24 cellular contexts compared by ENCODE assay signal in the genomic region with DNA sequence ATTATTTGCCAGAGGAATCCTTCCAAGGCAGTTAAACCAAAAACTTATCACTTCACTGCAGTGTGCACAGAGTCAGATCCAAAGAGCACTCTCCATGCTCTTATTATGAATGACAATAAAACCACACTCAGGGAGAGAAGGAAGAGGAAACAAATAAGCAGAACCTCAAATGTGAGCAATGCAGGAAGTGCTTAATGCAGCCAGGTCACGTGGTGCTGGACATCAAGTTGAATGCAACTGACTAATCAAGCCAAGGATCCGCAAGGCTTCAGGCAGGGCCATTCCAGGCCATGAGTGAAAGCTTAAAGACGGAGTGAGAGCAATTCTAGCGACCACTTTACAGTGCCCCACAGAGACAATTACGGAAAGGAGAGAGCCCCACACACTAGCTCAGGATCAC.
A peak's percentile ranks its signal among the peaks of the same experiment; 100 is the strongest.
DNase-seq lines count a peak whose midpoint lies in the region; ATAC-seq, FAIRE-seq and TF ChIP-seq lines count a peak whose summit lies in the region.
"Had no signal": no experiment of that assay in that cellular context is flagged by ENCODE, and none has a peak within 500 bp of the region (broad histone marks: within the 10 kb centered on the region; RNA-seq: fewer than 3 reads in every experiment).

No MANE protein-coding gene starts in this region.

- H3K27ac Mint-ChIP-seq in H9 = peak overlapping the region in 2 of 3 experiments; percentile 3 to 32; a peak in 3 of 7 replicates
- H3K27ac Mint-ChIP-seq: activated naive CD4-positive, alpha-beta T cell treated with anti-CD3 and anti-CD28 coated beads for 36 hours; HFFc6; naive B cell; stimulated activated naive CD8-positive, alpha-beta T cell treated with anti-CD3 and anti-CD28 coated beads, Interleukin-15, amount 100 ng/mL, for 72 hours had no signal

- 0 out of 6 replicates have a peak, but pooled peaks of 1 of the 2 experiments have one; percentile 39 for ATAC-seq in A549
- ATAC-seq in PC-3 = no peak
- no peak for ATAC-seq in HG03108 (IDR thresholded peaks at IDR 0.05; ENCODE audit: unreplicated experiment)
- ATAC-seq in HG03097 (IDR thresholded peaks at IDR 0.05; ENCODE audit: low FRiP score, unreplicated experiment) = no peak
- ATAC-seq: pancreas; stimulated activated naive CD8-positive, alpha-beta T cell treated with anti-CD3 and anti-CD28 coated beads, Interleukin-15, amount 100 ng/mL, for 72 hours had no signal

- H4K8ac ChIP-seq in H9 (replicated peaks; ENCODE audit: insufficient read length, low read depth, low read length) = no peak overlapping the region
- no peak overlapping the region for H4K8ac ChIP-seq in H1 (ENCODE audit: extremely low read depth, insufficient read depth, low read length)

- H3K4me3 ChIP-seq in A549 (no peak overlapping the region), PC-3 (ENCODE audit: low read length) (no peak overlapping the region), H1 (ENCODE audit: extremely low read depth in 1 of 4, insufficient read depth in 2 of 4, low read depth in 3 of 4, low read length in 4 of 4) (no peak overlapping the region)
- H3K4me3 ChIP-seq: ascending aorta, hepatocyte, pancreas, sigmoid colon, SJSA1 had no signal

- 0 out of 4 replicates have a peak, but pooled peaks cover 0 to 2% of the 10 kb centered on the region in 2 experiments for H3K4me1 Mint-ChIP-seq in H9
- H3K4me1 Mint-ChIP-seq: naive B cell; stimulated activated naive CD8-positive, alpha-beta T cell treated with anti-CD3 and anti-CD28 coated beads, Interleukin-15, amount 100 ng/mL, for 72 hours had no signal

- FAIRE-seq in A549 (lab: Jason Lieb, UNC) (no peak), H1 (lab: Jason Lieb, UNC) (no peak)
- FAIRE-seq: GM19239, kidney, pancreas had no signal

- no peak overlapping the region for H3T11ph ChIP-seq in H9 (ENCODE audit: low read length)

- peaks cover 5 to 6% of the 10 kb centered on the region in 2 experiments; a peak in 4 of 5 replicates for H3K9me3 Mint-ChIP-seq in H9
- H3K9me3 Mint-ChIP-seq: stimulated activated naive CD8-positive, alpha-beta T cell treated with anti-CD3 and anti-CD28 coated beads, Interleukin-15, amount 100 ng/mL, for 72 hours had no signal

- H3K27ac ChIP-seq in A549 (no peak overlapping the region), H9 (ENCODE audit: insufficient read length, low read depth, low read length) (no peak overlapping the region), PC-3 (ENCODE audit: low read length) (no peak overlapping the region), H1 (ENCODE audit: low read depth, low read length) (no peak overlapping the region)
- H3K27ac ChIP-seq: ascending aorta, hepatocyte, pancreas, sigmoid colon, SJSA1 had no signal

- no peak overlapping the region for H2BK15ac ChIP-seq in H9 (ENCODE audit: low read depth, low read length)
- no peak overlapping the region for H2BK15ac ChIP-seq in H1 (ENCODE audit: low read length)

- H3K18ac ChIP-seq in H9 (ENCODE audit: insufficient read length, low read depth, low read length) (no peak overlapping the region), H1 (ENCODE audit: extremely low read depth, low read length) (no peak overlapping the region)

- H3K27me3 ChIP-seq in H9 (ENCODE audit: insufficient read depth, low read length) (no peaks in the 10 kb centered on the region), PC-3 (ENCODE audit: low read length) (no peaks in the 10 kb centered on the region), H1 (replicated peaks in 1 of 4; ENCODE audit: control insufficient read depth in 3 of 4, extremely low read depth in 1 of 4, insufficient read depth in 3 of 4, low read length in 3 of 4) (no peaks in the 10 kb centered on the region)
- H3K27me3 ChIP-seq: ascending aorta, hepatocyte, pancreas, sigmoid colon, SJSA1 had no signal

- H2AK5ac ChIP-seq in H9 (ENCODE audit: insufficient read length, low read length) (no peak overlapping the region), H1 (ENCODE audit: low read depth, low read length) (no peak overlapping the region)

- H3K79me1 ChIP-seq in H9 (ENCODE audit: insufficient read depth, low read depth, low read length, poor library complexity, severe bottlenecking) (no peaks in the 10 kb centered on the region), H1 (ENCODE audit: low read depth, low read length) (no peaks in the 10 kb centered on the region)

- H3K9me3 ChIP-seq in A549 (0 out of 3 replicates have a peak, but pooled peaks cover 3% of the 10 kb centered on the region), H9 (ENCODE audit: control insufficient read depth, low read depth, low read length) (no peaks in the 10 kb centered on the region), PC-3 (ENCODE audit: low read length) (no peaks in the 10 kb centered on the region), H1 (ENCODE audit: insufficient read depth in 2 of 2, low read depth in 1 of 2, low read length in 1 of 2) (peaks cover 0 to 3% of the 10 kb centered on the region in 2 experiments; a peak in 1 of 4 replicates)
- H3K9me3 ChIP-seq: pancreas, SJSA1 had no signal

- no peaks in the 10 kb centered on the region for H3K9me2 ChIP-seq in PC-3 (replicated peaks; ENCODE audit: low read length)

- H2BK5ac ChIP-seq in H9 (ENCODE audit: insufficient read length, low read length) (no peak overlapping the region), H1 (ENCODE audit: low read depth, low read length) (0 out of 2 replicates have a peak overlapping the region, but pooled peaks have one; percentile 14)

- no peak overlapping the region for H3K4me2 ChIP-seq in A549
- H3K4me2 ChIP-seq in H9 (ENCODE audit: insufficient read depth, insufficient read length, low read length) = no peak overlapping the region
- H3K4me2 ChIP-seq in PC-3 (ENCODE audit: low read length) = no peak overlapping the region
- H3K4me2 ChIP-seq in H1 (ENCODE audit: insufficient read depth in 1 of 2, low read depth in 2 of 2, low read length in 2 of 2) = no peak overlapping the region
- H3K4me2 ChIP-seq: hepatocyte had no signal

- H3K14ac ChIP-seq in H9 (ENCODE audit: insufficient read depth, low read length) = no peak overlapping the region
- no peak overlapping the region for H3K14ac ChIP-seq in H1 (ENCODE audit: insufficient read length)

- no peaks in the 10 kb centered on the region for H3K23me2 ChIP-seq in H9 (ENCODE audit: insufficient read length, low read depth, low read length, poor library complexity, severe bottlenecking)
- H3K23me2 ChIP-seq in H1 (ENCODE audit: low read depth, low read length) = no peaks in the 10 kb centered on the region

- H2BK120ac ChIP-seq in H9 (ENCODE audit: low read depth, low read length, poor library complexity, severe bottlenecking) = no peak overlapping the region
- no peak overlapping the region for H2BK120ac ChIP-seq in H1 (replicated peaks; ENCODE audit: low read depth, low read length)

- no peak overlapping the region for H2BK20ac ChIP-seq in H9 (ENCODE audit: low read depth, low read length, poor library complexity, severe bottlenecking)
- H2BK20ac ChIP-seq in H1 (ENCODE audit: low read length) = no peak overlapping the region

- H3K9ac ChIP-seq in H9 (ENCODE audit: extremely low read depth, insufficient read length, low read length) = no peak overlapping the region
- no peak overlapping the region for H3K9ac ChIP-seq in PC-3 (ENCODE audit: low read length)
- H3K9ac ChIP-seq in H1 (replicated peaks in 1 of 4; ENCODE audit: extremely low read depth in 1 of 4, low read depth in 3 of 4, low read length in 3 of 4) = no peak overlapping the region

- TF ChIP-seq CTCF in A549 (IDR thresholded peaks at IDR 0.05) (no peak), H9 (conservative IDR thresholded peaks at IDR 0.05) (no peak), PC-3 (conservative IDR thresholded peaks at IDR 0.05; ENCODE audit: low read depth, low read length) (no peak), H1 (IDR thresholded peaks at IDR 0.05; ENCODE audit: control extremely low read depth in 1 of 3, insufficient read depth in 1 of 3, low read depth in 1 of 3, low read length in 3 of 3) (no peak)

- no peak overlapping the region for H4K5ac ChIP-seq in H9 (ENCODE audit: insufficient read length, low read depth, low read length)
- H4K5ac ChIP-seq in H1 (ENCODE audit: insufficient read length, low read depth, low read length) = no peak overlapping the region

- no TSS peak for BruUV-seq in PC-3 (replicated peaks; lab: Mats Ljungman, UMichigan)

- no peaks in the 10 kb centered on the region for H3K79me2 ChIP-seq in H9 (ENCODE audit: insufficient read depth, low read length)
- H3K79me2 ChIP-seq in PC-3 (ENCODE audit: low read length) = no peaks in the 10 kb centered on the region
- H3K79me2 ChIP-seq in H1 (ENCODE audit: control insufficient read depth in 1 of 2, insufficient read depth in 2 of 2, low read length in 2 of 2) = no peaks in the 10 kb centered on the region
- H3K79me2 ChIP-seq: hepatocyte had no signal

- H4K91ac ChIP-seq in H9 (ENCODE audit: insufficient read length, low read depth, low read length) = no peak overlapping the region
- H4K91ac ChIP-seq in H1 (replicated peaks; ENCODE audit: insufficient read length, low read length) = no peak overlapping the region

- TF ChIP-seq EP300 in A549 (IDR thresholded peaks at IDR 0.05) (no peak), H1 (IDR thresholded peaks at IDR 0.05; ENCODE audit: borderline replicate concordance in 1 of 2, low read depth in 2 of 2, low read length in 2 of 2) (no peak)

- CTCF ChIA-PET in A549 (lab: Yijun Ruan, JAX) (no interaction called here), PC-3 (lab: Charles Lee) (no interaction called here), H1 (lab: Charles Lee; ENCODE audit: partially characterized antibody) (interaction anchor here (1.1 kb wide), 1 partner anchor 216 kb away, joined by 3 read pairs; no protein-coding TSS in a partner anchor)

- no peak overlapping the region for H3K4ac ChIP-seq in H9 (ENCODE audit: low read depth, low read length)
- H3K4ac ChIP-seq in H1 (replicated peaks; ENCODE audit: insufficient read length, low read depth, low read length) = no peak overlapping the region

- H2BK12ac ChIP-seq in H9 (ENCODE audit: insufficient read length, low read depth, low read length) (no peak overlapping the region), H1 (ENCODE audit: low read depth, low read length) (no peak overlapping the region)

- no peaks in the 10 kb centered on the region for H3F3A ChIP-seq in PC-3 (ENCODE audit: low read length, unreplicated experiment)

- intact Hi-C loops in PC-3 (cut with micrococcal nuclease) = no loop called here

- no peak for TF ChIP-seq RAD21 in A549 (conservative IDR thresholded peaks at IDR 0.05 in 1 of 2, IDR thresholded peaks at IDR 0.05 in 1 of 2)
- TF ChIP-seq RAD21 in H1 (IDR thresholded peaks at IDR 0.05 in 1 of 2, conservative IDR thresholded peaks at IDR 0.05 in 1 of 2; ENCODE audit: low read depth in 2 of 2, low read length in 2 of 2) = no peak

- no peaks in the 10 kb centered on the region for H3K27me3 Mint-ChIP-seq in H9 (ENCODE audit: low read depth)
- H3K27me3 Mint-ChIP-seq: naive B cell; stimulated activated naive CD8-positive, alpha-beta T cell treated with anti-CD3 and anti-CD28 coated beads, Interleukin-15, amount 100 ng/mL, for 72 hours had no signal

- H3K36me3 Mint-ChIP-seq in H9 (ENCODE audit: insufficient read depth in 1 of 3, low read depth in 3 of 3) = peaks cover 0 to 5% (median 1%) of the 10 kb centered on the region in 3 experiments; a peak in 1 of 7 replicates
- H3K36me3 Mint-ChIP-seq: naive B cell had no signal

- H3K36me3 ChIP-seq in PC-3 (ENCODE audit: low read depth, low read length) (no peaks in the 10 kb centered on the region), H1 (ENCODE audit: control insufficient read depth in 2 of 4, insufficient read depth in 4 of 4, low read length in 3 of 4) (no peaks in the 10 kb centered on the region)
- H3K36me3 ChIP-seq: ascending aorta, pancreas, sigmoid colon, SJSA1 had no signal

- H3K4me1 ChIP-seq in A549 (no peaks in the 10 kb centered on the region), H9 (ENCODE audit: insufficient read depth, low read length) (no peaks in the 10 kb centered on the region; the same call in 1 of the 2 replicates), PC-3 (ENCODE audit: insufficient read depth, low read length) (no peaks in the 10 kb centered on the region), H1 (replicated peaks in 1 of 4; ENCODE audit: control insufficient read depth in 3 of 4, insufficient read depth in 4 of 4, low read length in 3 of 4) (no peaks in the 10 kb centered on the region)
- H3K4me1 ChIP-seq: ascending aorta, pancreas, sigmoid colon, SJSA1 had no signal

- DNase-seq in A549 (ENCODE audit: low read depth in 1 of 2, low spot score in 1 of 2) (peak in 1 of 2 experiments; percentile 10), H9 (no peak), PC-3 (peak; percentile 2), H1 (ENCODE audit: low read depth in 1 of 2, low spot score in 2 of 2) (no peak), NCI-H146 (lab: John Stamatoyannopoulos, UW) (no peak)
- DNase-seq in activated CD4-positive, alpha-beta T cell treated with anti-CD3 and anti-CD28 coated beads for 4 hours = no peak
- DNase-seq: activated naive CD4-positive, alpha-beta T cell treated with anti-CD3 and anti-CD28 coated beads for 36 hours; HFFc6; kidney; naive B cell; NCI-H2029 treated with DMSO at 0.1 percent for 48 hours; NCI-H510A treated with DMSO at 0.1 percent for 48 hours; OCI-M1; pancreas; sigmoid colon; stimulated activated naive CD8-positive, alpha-beta T cell treated with anti-CD3 and anti-CD28 coated beads, Interleukin-15, amount 100 ng/mL, for 72 hours; T1000; trophoblast cell had no signal

- no peak overlapping the region for H3K23ac ChIP-seq in H9 (ENCODE audit: insufficient read length, low read depth, low read length)
- no peak overlapping the region for H3K23ac ChIP-seq in H1 (ENCODE audit: insufficient read length)

- H2AFZ ChIP-seq in H9 (ENCODE audit: low read length) (no peak overlapping the region), PC-3 (ENCODE audit: low read length) (no peak overlapping the region), H1 (ENCODE audit: low read length) (peak overlapping the region; percentile 79)
- H2AFZ ChIP-seq: hepatocyte had no signal

- H3K4me3 Mint-ChIP-seq in H9 = no peak overlapping the region
- H3K4me3 Mint-ChIP-seq: activated naive CD4-positive, alpha-beta T cell treated with anti-CD3 and anti-CD28 coated beads for 36 hours; HFFc6; naive B cell; stimulated activated naive CD8-positive, alpha-beta T cell treated with anti-CD3 and anti-CD28 coated beads, Interleukin-15, amount 100 ng/mL, for 72 hours had no signal

- TF ChIP-seq POLR2A in A549 (IDR thresholded peaks at IDR 0.05; ENCODE audit: low read length) (no peak), H1 (IDR thresholded peaks at IDR 0.05; ENCODE audit: control extremely low read depth in 1 of 2, low read depth in 2 of 2, low read length in 2 of 2) (no peak)

- 17% methylated on average over 5 of the region's 5 CpGs for WGBS in A549 (ENCODE audit: missing lambda C conversion rate)
- WGBS in H9 (ENCODE audit: extremely low coverage, insufficient read length, low lambda C conversion rate) = no CpG with 5 or more reads among the region's 5 CpGs
- 98% methylated on average over 5 of the region's 5 CpGs; no CpG with 5 or more reads in 1 of the 2 experiments for WGBS in H1 (ENCODE audit: extremely low coverage in 1 of 2, insufficient coverage in 1 of 2, insufficient read length in 1 of 2, insufficient replicate concordance in 2 of 2, low coverage in 1 of 2, low lambda C conversion rate in 2 of 2, missing lambda C conversion rate in 1 of 2), 2 experiments

- no peaks in the 10 kb centered on the region for H4K20me1 ChIP-seq in H9 (ENCODE audit: control insufficient read depth, insufficient read depth, insufficient read length)
- no peaks in the 10 kb centered on the region for H4K20me1 ChIP-seq in PC-3 (ENCODE audit: low read length)
- no peaks in the 10 kb centered on the region for H4K20me1 ChIP-seq in H1 (replicated peaks in 1 of 2; ENCODE audit: control insufficient read depth in 1 of 2, insufficient read depth in 2 of 2, low read length in 2 of 2)

- H3K56ac ChIP-seq in H9 (ENCODE audit: insufficient read length, low read depth, low read length) (no peak overlapping the region), H1 (replicated peaks; ENCODE audit: insufficient read length, low read depth, low read length) (no peak overlapping the region)

- POLR2A ChIA-PET in A549 (lab: Yijun Ruan, JAX) (no interaction called here), PC-3 (lab: Charles Lee; ENCODE audit: unreplicated experiment) (no interaction called here), H1 (lab: Charles Lee; ENCODE audit: partially characterized antibody) (interaction anchor here (1.5 kb wide), 1 partner anchor 14 kb away, joined by 5 read pairs; no protein-coding TSS in a partner anchor)

Comparison
In these comparisons a context has a peak if more than half of its experiments do, and no peak if none do; other contexts are left out.
1. Of the 18 proteins assayed by ChIP-seq in both H1 and A549: peak only in H1: none; only in A549: USF2; in both: none; in neither: 17.